Comparison of ENCODE assay signal across 8 cellular contexts in the genomic region with DNA sequence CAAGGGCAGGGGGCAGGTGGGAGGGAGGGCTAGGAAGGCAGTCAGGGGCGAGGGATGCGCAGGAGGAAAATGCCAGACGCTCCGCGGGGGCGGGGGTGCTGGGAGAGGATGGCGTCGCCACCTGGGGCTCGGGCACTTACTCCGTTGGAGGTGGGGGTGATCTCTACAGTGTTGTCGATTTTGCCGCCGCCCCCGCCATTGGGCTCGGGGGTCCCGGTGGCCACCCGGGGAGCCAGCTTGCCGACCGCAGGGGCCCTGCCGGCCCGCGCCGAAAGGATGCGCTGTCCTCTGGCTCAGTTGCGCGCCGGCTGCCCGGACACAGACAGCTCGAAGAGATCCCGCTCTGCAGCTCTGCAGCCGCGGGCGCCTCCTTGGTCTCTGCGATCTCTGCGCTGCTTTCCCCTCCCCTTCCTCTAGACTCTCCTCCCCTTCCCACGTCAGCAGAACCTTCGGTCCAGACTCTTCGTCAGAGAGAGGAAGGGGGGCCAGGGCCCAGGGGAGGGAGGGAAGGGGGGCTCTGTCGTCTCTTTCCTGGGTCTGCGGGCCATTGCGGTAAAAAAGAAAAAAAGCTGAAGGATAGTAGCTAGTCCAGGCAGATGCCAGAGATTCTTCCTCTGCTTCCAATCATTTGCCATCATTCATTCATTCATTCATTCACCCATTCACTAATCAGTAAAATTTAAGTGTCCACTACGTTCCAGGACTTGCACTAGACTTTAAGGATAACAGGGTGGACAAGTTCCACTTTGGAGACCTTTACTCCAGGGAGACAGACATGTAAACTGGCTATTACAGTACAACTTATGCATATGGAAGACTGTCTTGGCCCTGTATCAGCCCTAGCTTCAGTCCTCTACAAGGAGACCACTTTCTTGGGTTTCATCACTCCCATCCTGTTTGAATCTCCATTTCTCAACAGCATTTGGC. TPM values are rescaled to one million over a fixed set of nuclear protein-coding genes. Genes with fewer than 3 reads are reported as not detected.
DNase-seq lines count a peak whose midpoint lies in the region; ATAC-seq and TF ChIP-seq lines count a peak whose summit lies in the region.

A gene (minus strand): TSS at position 382 of the 927 bp plus-strand sequence.

- peak within 1 kb of the TSS; percentile 95 for H3K56ac ChIP-seq in mesendoderm (ENCODE audit: low read length)

- H3K4me2 ChIP-seq in mesendoderm (ENCODE audit: low read length) = peak within 1 kb of the TSS; percentile 87

- no peaks in the 10 kb centered on the region for H3K9me3 ChIP-seq in ES-I3 (ENCODE audit: control insufficient read depth, insufficient read depth, low read length)

- no peaks in the 10 kb centered on the region for H3K27me3 ChIP-seq in mesendoderm (ENCODE audit: insufficient read depth, low read length, poor library complexity)

- H3K4me3 ChIP-seq in epithelial cell of esophagus (ENCODE audit: low read length) (peak within 1 kb of the TSS; percentile 48), mesendoderm (ENCODE audit: low read length) (peak within 1 kb of the TSS; percentile 69)

- no peak within 1 kb of the TSS for H2BK15ac ChIP-seq in mesendoderm (replicated peaks; ENCODE audit: low read depth)

- H3K18ac ChIP-seq in mesendoderm (ENCODE audit: low read length) = peak within 1 kb of the TSS; percentile 54

- peak within 1 kb of the TSS; percentile 33 for H3K23ac ChIP-seq in mesendoderm (ENCODE audit: low read length)

- H3K4me1 ChIP-seq in ES-I3 (ENCODE audit: insufficient read depth, low read length) (peaks cover 3% of the 10 kb centered on the region; the same call in 1 of the 2 replicates), mesendoderm (ENCODE audit: control insufficient read depth, low read depth, low read length) (peaks cover 2% of the 10 kb centered on the region)

- H4K8ac ChIP-seq in mesendoderm (ENCODE audit: low read depth, low read length) = no peak within 1 kb of the TSS

- peak within 1 kb of the TSS; percentile 25 for H3K27ac ChIP-seq in mesendoderm (ENCODE audit: low read depth, low read length)

- DNase-seq in NCI-H446 treated with DMSO at 0.1 percent for 48 hours (lab: John Stamatoyannopoulos, UW) (peak; percentile 69), epithelial cell of esophagus (ENCODE audit: low read depth) (peak; percentile 74), mesendoderm (peak; percentile 96)
- peak; percentile 68 for DNase-seq in activated CD8-positive, alpha-beta memory T cell treated with anti-CD3 and anti-CD28 coated beads, Interleukin-2, amount 50 U/mL, for 48 hours
- peak; percentile 31 to 57 (median 47) for DNase-seq in stimulated activated CD4-positive, alpha-beta T cell treated with anti-CD3 and anti-CD28 coated beads, TNF-alpha, amount 100 ng/mL, for 24 hours (ENCODE audit: low read depth in 3 of 3)

- WGBS in mesendoderm (ENCODE audit: extremely low coverage, insufficient coverage, low lambda C conversion rate) = no CpG with 5 or more reads among the region's 42 CpGs

- no peak within 1 kb of the TSS for H2BK120ac ChIP-seq in mesendoderm (ENCODE audit: low read depth, low read length)

- H3K9ac ChIP-seq in ES-I3 (ENCODE audit: low read depth, low read length) (peak within 1 kb of the TSS; percentile 69), mesendoderm (ENCODE audit: low read length) (peak within 1 kb of the TSS; percentile 87)

- no peak for ATAC-seq in HG02623 (IDR thresholded peaks at IDR 0.05; ENCODE audit: unreplicated experiment)
- no peak for ATAC-seq in HG03045 (IDR thresholded peaks at IDR 0.05; ENCODE audit: unreplicated experiment)

- no peak for TF ChIP-seq CTCF in epithelial cell of esophagus (IDR thresholded peaks at IDR 0.05; ENCODE audit: insufficient read depth, low read depth, low read length, missing control alignments)

- peak within 1 kb of the TSS; percentile 17 for H2BK5ac ChIP-seq in mesendoderm (ENCODE audit: low read length)

- H3K79me2 ChIP-seq in mesendoderm (ENCODE audit: control insufficient read depth, insufficient read depth, low read length) = no peaks in the 10 kb centered on the region

- no peak within 1 kb of the TSS for H3K4ac ChIP-seq in mesendoderm (ENCODE audit: low read depth, low read length)

- no peak within 1 kb of the TSS for H4K5ac ChIP-seq in mesendoderm (ENCODE audit: low read length)

- no peaks in the 10 kb centered on the region for H3K36me3 ChIP-seq in ES-I3 (ENCODE audit: insufficient read depth, low read length)
- no peaks in the 10 kb centered on the region for H3K36me3 ChIP-seq in mesendoderm (ENCODE audit: control insufficient read depth, insufficient read depth, low read length)

- no peak within 1 kb of the TSS for H2AK5ac ChIP-seq in mesendoderm (ENCODE audit: low read length)

- H3K79me1 ChIP-seq in mesendoderm (ENCODE audit: low read length) = no peaks in the 10 kb centered on the region

RNA-seq across cellular contexts. Expression of the gene that starts here (rescaled TPM):
- polyA plus RNA-seq in mesendoderm (2013, experiment 1 of 2) = 15.4 TPM
- 16.7 TPM for polyA plus RNA-seq in mesendoderm (2013, experiment 2 of 2)
